In genomic region chr11:1271002-1271401, GRCh38 we compare ENCODE assay signal across 20 cellular contexts. TPM values are rescaled to one million over a fixed set of nuclear protein-coding genes. Genes with fewer than 3 reads are reported as not detected.
A peak's percentile ranks its signal among the peaks of the same experiment; 100 is the strongest.
DNase-seq lines count a peak whose midpoint lies in the region; TF ChIP-seq lines count a peak whose summit lies in the region.
"Had no signal": no experiment of that assay in that cellular context is flagged by ENCODE, and none has a peak within 500 bp of the region (broad histone marks: within the 10 kb centered on the region; RNA-seq: fewer than 3 reads in every experiment).

No MANE protein-coding gene starts in this region.

- H3K79me2 ChIP-seq in fibroblast of lung (ENCODE audit: control insufficient read depth, insufficient read depth, low read length): no peaks in the 10 kb centered on the region

- H3K36me3 ChIP-seq in SK-N-MC (ENCODE audit: insufficient read depth, low read length) (no peaks in the 10 kb centered on the region), fibroblast of lung (ENCODE audit: control insufficient read depth, insufficient read depth, low read length) (peaks cover 3% of the 10 kb centered on the region)
- H3K36me3 ChIP-seq: colonic mucosa had no signal

- TF ChIP-seq CTCF in fibroblast of lung (conservative IDR thresholded peaks at IDR 0.05 in 1 of 2, IDR thresholded peaks at IDR 0.05 in 1 of 2; ENCODE audit: low read depth in 1 of 2, low read length in 2 of 2) (no peak), nephron progenitor cell (IDR thresholded peaks at IDR 0.05) (no peak)

- no peak overlapping the region for H3K4me3 Mint-ChIP-seq in nephron progenitor cell
- H3K4me3 Mint-ChIP-seq: activated T-helper 17 cell treated with anti-CD3 and anti-CD28 coated beads, Interleukin-2, amount 50 U/mL, for 72 hours; CD8-positive, alpha-beta memory T cell; immature natural killer cell had no signal

- H3K9me3 Mint-ChIP-seq in nephron progenitor cell: peaks cover 17% of the 10 kb centered on the region
- H3K9me3 Mint-ChIP-seq: activated T-helper 17 cell treated with anti-CD3 and anti-CD28 coated beads, Interleukin-2, amount 50 U/mL, for 72 hours; CD8-positive, alpha-beta memory T cell; immature natural killer cell had no signal

- peak overlapping the region; percentile 68 for H3K27ac Mint-ChIP-seq in nephron progenitor cell
- H3K27ac Mint-ChIP-seq: activated T-helper 17 cell treated with anti-CD3 and anti-CD28 coated beads, Interleukin-2, amount 50 U/mL, for 72 hours; immature natural killer cell had no signal

- H3K27me3 Mint-ChIP-seq in nephron progenitor cell (ENCODE audit: low read depth, poor library complexity): peaks cover 3% of the 10 kb centered on the region
- H3K27me3 Mint-ChIP-seq: activated T-helper 17 cell treated with anti-CD3 and anti-CD28 coated beads, Interleukin-2, amount 50 U/mL, for 72 hours; CD8-positive, alpha-beta memory T cell had no signal

- H3K4me3 ChIP-seq in SK-N-MC (peak overlapping the region; percentile 46), fibroblast of lung (replicated peaks in 1 of 4; ENCODE audit: control extremely low read depth in 1 of 4, insufficient read depth in 1 of 4, low read depth in 3 of 4, low read length in 4 of 4) (no peak overlapping the region)
- H3K4me3 ChIP-seq: colonic mucosa, suprapubic skin had no signal

- no peaks in the 10 kb centered on the region for H3K27me3 ChIP-seq in fibroblast of lung (ENCODE audit: control insufficient read depth, insufficient read depth, low read length)
- H3K27me3 ChIP-seq: colonic mucosa, suprapubic skin had no signal

- H2AFZ ChIP-seq in fibroblast of lung (ENCODE audit: low read length): no peak overlapping the region

- H3K4me2 ChIP-seq in fibroblast of lung (ENCODE audit: extremely low read depth, insufficient read depth, low read length): no peak overlapping the region

- H3K27ac ChIP-seq in SK-N-MC (peak overlapping the region; percentile 85), fibroblast of lung (ENCODE audit: insufficient read depth, low read length) (no peak overlapping the region)
- H3K27ac ChIP-seq: colonic mucosa, suprapubic skin had no signal

- DNase-seq in EL (peak; percentile 7), SK-N-MC (ENCODE audit: low read depth, low spot score) (no peak), fibroblast of lung (ENCODE audit: low read depth in 2 of 2) (peak; percentile 10 to 17), nephron progenitor cell (no peak), NCI-H2171 treated with DMSO at 0.1 percent for 48 hours (lab: John Stamatoyannopoulos, UW) (no peak), mesenteric fat pad (ENCODE audit: low spot score) (no peak), SKM-1 (lab: John Stamatoyannopoulos, UW; ENCODE audit: unreplicated experiment) (no peak), DMS114 treated with DMSO at 0.1 percent for 48 hours (lab: John Stamatoyannopoulos, UW; ENCODE audit: unreplicated experiment) (no peak)
- DNase-seq: CD8-positive, alpha-beta memory T cell; colonic mucosa; immature natural killer cell; midbrain; NCI-H1930; NCI-H446 treated with DMSO at 0.1 percent for 48 hours; occipital lobe; stimulated activated CD4-positive, alpha-beta T cell treated with anti-CD3 and anti-CD28 coated beads, Interleukin-4, amount 100 ng/mL, for 24 hours; T-helper 9 cell had no signal

- H3K9me3 ChIP-seq in SK-N-MC (ENCODE audit: low read depth, low read length): no peaks in the 10 kb centered on the region
- no peaks in the 10 kb centered on the region for H3K9me3 ChIP-seq in fibroblast of lung (ENCODE audit: control insufficient read depth, insufficient read depth, low read depth, low read length)
- H3K9me3 ChIP-seq: colonic mucosa, suprapubic skin had no signal

- H3K4me1 ChIP-seq in fibroblast of lung (ENCODE audit: control insufficient read depth, extremely low read depth, insufficient read depth, low read length): no peaks in the 10 kb centered on the region
- H3K4me1 ChIP-seq: colonic mucosa, suprapubic skin had no signal

- peaks cover 20% of the 10 kb centered on the region for H3K36me3 Mint-ChIP-seq in nephron progenitor cell (ENCODE audit: low read depth)
- H3K36me3 Mint-ChIP-seq: immature natural killer cell had no signal

- H3K9ac ChIP-seq in SK-N-MC (ENCODE audit: insufficient read length): peak overlapping the region; percentile 53
- no peak overlapping the region for H3K9ac ChIP-seq in fibroblast of lung (ENCODE audit: insufficient read depth, low read length)

- no peaks in the 10 kb centered on the region for H4K20me1 ChIP-seq in fibroblast of lung (ENCODE audit: control insufficient read depth, extremely low read depth, insufficient read depth, low read length)

- H3K4me1 Mint-ChIP-seq in nephron progenitor cell: peaks cover 17% of the 10 kb centered on the region
- H3K4me1 Mint-ChIP-seq: activated T-helper 17 cell treated with anti-CD3 and anti-CD28 coated beads, Interleukin-2, amount 50 U/mL, for 72 hours had no signal

RNA-seq across cellular contexts. Expression of gene TOLLIP, which starts 38.4 kb away (rescaled TPM):
- 21.8 and 28.4 TPM in 2 replicates for total RNA-seq in fibroblast of lung
- 34.6 and 40.4 TPM in 2 replicates for polyA plus RNA-seq in fibroblast of lung
- 46.5 and 52.3 TPM in 2 replicates for polyA plus RNA-seq in fibroblast of lung (2012)
- 48.8 and 123 TPM in 2 replicates for polyA minus RNA-seq in fibroblast of lung (ENCODE audit: low replicate concordance)
- total RNA-seq in mesenteric fat pad: 63.6 TPM

RNA-seq across cellular contexts. Expression of gene MUC5B, which starts 48.1 kb away (rescaled TPM):
- total RNA-seq in fibroblast of lung (not detected in 2 replicates), mesenteric fat pad (not detected)
- polyA plus RNA-seq in fibroblast of lung: not detected in 2 replicates
- polyA plus RNA-seq in fibroblast of lung (2012): not detected in 2 replicates
- polyA minus RNA-seq in fibroblast of lung (ENCODE audit: low replicate concordance): not detected in 2 replicates
- total RNA-seq: activated T-helper 17 cell treated with anti-CD3 and anti-CD28 coated beads, Interleukin-2, amount 50 U/mL, for 72 hours; CD8-positive, alpha-beta memory T cell; Daoy; occipital lobe had no signal
- polyA plus RNA-seq: CD8-positive, alpha-beta memory T cell; immature natural killer cell had no signal

Comparison
In these comparisons a context has a peak if more than half of its experiments do, and no peak if none do; other contexts are left out.
1. DNase-seq: peak in EL (single experiment) and fibroblast of lung (2 of 2); none in SK-N-MC (single experiment), nephron progenitor cell (single experiment), NCI-H2171 treated with DMSO at 0.1 percent for 48 hours (single experiment), mesenteric fat pad (single experiment), SKM-1 (single experiment) and DMS114 treated with DMSO at 0.1 percent for 48 hours (single experiment).